Comparison of ENCODE assay signal across 23 cellular contexts in genomic region chr9:5874048-5874447, GRCh38. TPM values are rescaled to one million over a fixed set of nuclear protein-coding genes. Genes with fewer than 3 reads are reported as not detected.
"Had no signal": no experiment of that assay in that cellular context is flagged by ENCODE, and none has a peak within 500 bp of the region (broad histone marks: within the 10 kb centered on the region; RNA-seq: fewer than 3 reads in every experiment).

No MANE protein-coding gene starts in this region.

- H3K4me1 ChIP-seq: colonic mucosa, heart left ventricle, pancreas, suprapubic skin had no signal

- H3K27me3 Mint-ChIP-seq: progenitor cell of endocrine pancreas had no signal

- H3K9me3 ChIP-seq: colonic mucosa, heart left ventricle, pancreas, suprapubic skin, thyroid gland had no signal

- H3K36me3 ChIP-seq: colonic mucosa, heart left ventricle, pancreas, suprapubic skin, thyroid gland had no signal

- DNase-seq: colonic mucosa; dermis blood vessel endothelial cell; heart left ventricle; hippocampal formation; kidney glomerular epithelial cell; occipital lobe; pancreas; right cardiac atrium; small intestine; stimulated activated CD4-positive, alpha-beta T cell treated with anti-CD3 and anti-CD28 coated beads, Interleukin-12 subunit alpha, Interleukin-12 subunit beta, amount 100 ng/mL, for 4 hours; stimulated activated naive CD8-positive, alpha-beta T cell treated with anti-CD3 and anti-CD28 coated beads, Interleukin-15, Interleukin-2, amounts not matched to agents 100 U/mL and 50 U/mL, for 24 hours; thyroid gland had no signal

- H3K27ac ChIP-seq: colonic mucosa, heart left ventricle, pancreas, suprapubic skin, thyroid gland had no signal

- ATAC-seq: esophagus mucosa; heart left ventricle; pancreas; right cardiac atrium; stimulated activated naive CD8-positive, alpha-beta T cell treated with anti-CD3 and anti-CD28 coated beads, Interleukin-15, Interleukin-2, amounts not matched to agents 100 U/mL and 50 U/mL, for 24 hours had no signal

- H3K27me3 ChIP-seq: colonic mucosa, heart left ventricle, pancreas, suprapubic skin, thyroid gland had no signal

- H3K4me3 Mint-ChIP-seq: nephron had no signal

- H3K4me1 Mint-ChIP-seq: nephron had no signal

- H3K4me3 ChIP-seq: colonic mucosa, heart left ventricle, pancreas, suprapubic skin, thyroid gland had no signal

- H3K27ac Mint-ChIP-seq: nephron, progenitor cell of endocrine pancreas had no signal

- H3K9me3 Mint-ChIP-seq: nephron had no signal

RNA-seq across cellular contexts. Expression of gene MLANA, which starts 16.6 kb away (rescaled TPM):
- total RNA-seq: cerebellum, colonic mucosa, dermis blood vessel endothelial cell, esophagus mucosa, fibroblast of lung, frontal cortex, glomerular endothelial cell, heart left ventricle, lung microvascular endothelial cell, mesenteric fat pad, occipital lobe, pancreas, progenitor cell of endocrine pancreas, right cardiac atrium, thyroid gland, ureter had no signal
- polyA plus RNA-seq: fibroblast of lung, heart left ventricle, pancreas, right cardiac atrium, small intestine had no signal
